Comparison of ENCODE assay signal across 1 cellular context in genomic region chr2:194095359-194095758, GRCh38.
TF ChIP-seq lines count a peak whose summit lies in the region.

No MANE protein-coding gene starts in this region.

TF ChIP-seq in HepG2, 621 proteins besides CTCF, POLR2A, EP300 and RAD21 (continued from another document):
- TF ChIP-seq RBM22 (optimal IDR thresholded peaks at IDR 0.05; ENCODE audit: low read length): no peak
- no peak for TF ChIP-seq ZSCAN9 (CRISPR knock-in tag; IDR thresholded peaks at IDR 0.05; ENCODE audit: borderline replicate concordance)
